ENCODE assay signal across 9 cellular contexts in genomic region chr22:44068422-44069191, GRCh38. TPM values are rescaled to one million over a fixed set of nuclear protein-coding genes. Genes with fewer than 3 reads are reported as not detected.
DNase-seq lines count a peak whose midpoint lies in the region; ATAC-seq and TF ChIP-seq lines count a peak whose summit lies in the region.
"Had no signal": no experiment of that assay in that cellular context is flagged by ENCODE, and none has a peak within 500 bp of the region (broad histone marks: within the 10 kb centered on the region; RNA-seq: fewer than 3 reads in every experiment).

No MANE protein-coding gene starts in this region.

- TF ChIP-seq CTCF in GM12872 (IDR thresholded peaks at IDR 0.05; ENCODE audit: insufficient read depth, low read depth, low read length), result 0 out of 3 replicates have a peak, but pooled peaks have one; percentile 15
- TF ChIP-seq CTCF in ascending aorta (IDR thresholded peaks at IDR 0.05), result no peak

- peak overlapping the region; percentile 88 for H2AK5ac ChIP-seq in neuronal stem cell (ENCODE audit: low read depth, low read length)

- H3K9me3 ChIP-seq in ascending aorta (no peaks in the 10 kb centered on the region), neuronal stem cell (replicated peaks in 1 of 2; ENCODE audit: control insufficient read depth in 2 of 2, insufficient read depth in 1 of 2, low read depth in 1 of 2, low read length in 2 of 2) (no peaks in the 10 kb centered on the region)

- no peaks in the 10 kb centered on the region for H3K27me3 ChIP-seq in ascending aorta
- peaks cover 0 to 6% (median 0%) of the 10 kb centered on the region in 3 experiments for H3K27me3 ChIP-seq in neuronal stem cell (ENCODE audit: control insufficient read depth in 3 of 3, insufficient read depth in 3 of 3, low read depth in 1 of 3, low read length in 3 of 3)

- no peak overlapping the region for H2BK120ac ChIP-seq in neuronal stem cell (ENCODE audit: low read depth, low read length)

- peak overlapping the region; percentile 74 for H4K8ac ChIP-seq in neuronal stem cell (ENCODE audit: low read depth, low read length)

- H3K4me3 ChIP-seq in ascending aorta (no peak overlapping the region), neuronal stem cell (ENCODE audit: low read length in 2 of 2) (no peak overlapping the region)

- DNase-seq in ascending aorta (ENCODE audit: low spot score in 2 of 2) (peak; percentile 13 to 74), neuronal stem cell (ENCODE audit: low spot score) (no peak), NCI-H2029 treated with DMSO at 0.1 percent for 48 hours (lab: John Stamatoyannopoulos, UW) (no peak), NCI-H2081 (lab: John Stamatoyannopoulos, UW) (no peak)
- DNase-seq: NCI-H526 treated with DMSO at 0.1 percent for 48 hours had no signal

- peak overlapping the region; percentile 85 for H2BK5ac ChIP-seq in neuronal stem cell (ENCODE audit: low read length)

- peak overlapping the region; percentile 2 for H2BK15ac ChIP-seq in neuronal stem cell (ENCODE audit: low read length)

- H2BK12ac ChIP-seq in neuronal stem cell (ENCODE audit: low read length), result no peak overlapping the region

- H3K18ac ChIP-seq in neuronal stem cell (ENCODE audit: low read length), result peak overlapping the region; percentile 69

- no peak overlapping the region for H3K4me2 ChIP-seq in neuronal stem cell (ENCODE audit: insufficient read depth, low read length, poor library complexity, severe bottlenecking)

- no CpG with 5 or more reads among the region's 30 CpGs for WGBS in neuronal stem cell (ENCODE audit: extremely low coverage in 2 of 2, insufficient read length in 2 of 2, insufficient replicate concordance in 1 of 2), 2 donors

- no peak overlapping the region for H4K91ac ChIP-seq in neuronal stem cell (ENCODE audit: low read depth, low read length, poor library complexity)

- H3K23ac ChIP-seq in neuronal stem cell (ENCODE audit: low read depth, low read length, poor library complexity), result peak overlapping the region; percentile 77

- intact Hi-C loops in ascending aorta (cut with DNase I), result no loop called here

- H3K79me1 ChIP-seq in neuronal stem cell (ENCODE audit: low read depth, low read length), result no peaks in the 10 kb centered on the region

- ATAC-seq in HG03196 (IDR thresholded peaks at IDR 0.05; ENCODE audit: unreplicated experiment) (peak; percentile 44), HG03280 (IDR thresholded peaks at IDR 0.05; ENCODE audit: unreplicated experiment) (no peak), HG02840 (IDR thresholded peaks at IDR 0.05; ENCODE audit: low FRiP score, unreplicated experiment) (no peak)

- H3K4ac ChIP-seq in neuronal stem cell (ENCODE audit: low read length), result peak overlapping the region; percentile 57

- H3K9ac ChIP-seq in neuronal stem cell (ENCODE audit: low read depth, low read length, poor library complexity), result peak overlapping the region; percentile 72

- H3K27ac ChIP-seq in ascending aorta (no peak overlapping the region), neuronal stem cell (replicated peaks; ENCODE audit: low read length) (no peak overlapping the region)

- H3K14ac ChIP-seq in neuronal stem cell (ENCODE audit: low read length), result peak overlapping the region; percentile 87

- no peak overlapping the region for H2AFZ ChIP-seq in neuronal stem cell (ENCODE audit: low read length)

- H3K4me1 ChIP-seq in ascending aorta, result no peaks in the 10 kb centered on the region
- peaks cover 0 to 2% of the 10 kb centered on the region in 2 donors for H3K4me1 ChIP-seq in neuronal stem cell (ENCODE audit: control insufficient read depth in 2 of 2, insufficient read depth in 1 of 2, low read depth in 1 of 2, low read length in 2 of 2)

- H3K36me3 ChIP-seq in ascending aorta, result no peaks in the 10 kb centered on the region
- no peaks in the 10 kb centered on the region for H3K36me3 ChIP-seq in neuronal stem cell (replicated peaks in 1 of 2; ENCODE audit: control insufficient read depth in 2 of 2, insufficient read depth in 2 of 2, low read length in 2 of 2)

RNA-seq across cellular contexts. Expression of gene PARVB, which starts 44.5 kb away (rescaled TPM):
- total RNA-seq in ascending aorta, result 33.8 TPM
- polyA plus RNA-seq in neuronal stem cell (2013, experiment 1 of 2), result 7.7 TPM
- 7.4 TPM for polyA plus RNA-seq in neuronal stem cell (2013, experiment 2 of 2)

Comparison
In these comparisons a context has a peak if more than half of its experiments do, and no peak if none do; other contexts are left out.
1. DNase-seq: peak in ascending aorta (2 of 2); none in neuronal stem cell (single experiment), NCI-H2029 treated with DMSO at 0.1 percent for 48 hours (single experiment) and NCI-H2081 (0 of 2).